ENCODE assay signal across 24 cellular contexts in genomic region chr3:38578081-38578475, GRCh38.
A peak's percentile ranks its signal among the peaks of the same experiment; 100 is the strongest.
DNase-seq lines count a peak whose midpoint lies in the region; ATAC-seq, FAIRE-seq and TF ChIP-seq lines count a peak whose summit lies in the region.
"Had no signal": no experiment of that assay in that cellular context is flagged by ENCODE, and none has a peak within 500 bp of the region (broad histone marks: within the 10 kb centered on the region; RNA-seq: fewer than 3 reads in every experiment).

No MANE protein-coding gene starts in this region.

- no peaks in the 10 kb centered on the region for H3K79me2 ChIP-seq in mammary epithelial cell (ENCODE audit: insufficient read depth, low read length)

- no TSS peak for BruUV-seq in mammary epithelial cell (replicated peaks; lab: Mats Ljungman, UMichigan)

- no peaks in the 10 kb centered on the region for H3K4me1 Mint-ChIP-seq in activated CD8-positive, alpha-beta T cell treated with anti-CD3 and anti-CD28 coated beads, Interleukin-2, amount 10 ng/mL, durations not matched to agents 7 days and 5 days (ENCODE audit: low read depth)
- H3K4me1 Mint-ChIP-seq in activated CD8-positive, alpha-beta T cell treated with anti-CD3 and anti-CD28 coated beads for 36 hours (ENCODE audit: low read depth): no peaks in the 10 kb centered on the region
- H3K4me1 Mint-ChIP-seq in endodermal cell: peaks cover 19% of the 10 kb centered on the region
- no peaks in the 10 kb centered on the region for H3K4me1 Mint-ChIP-seq in progenitor cell of endocrine pancreas (ENCODE audit: low read depth)

- H3K4me3 Mint-ChIP-seq in activated CD8-positive, alpha-beta T cell treated with anti-CD3 and anti-CD28 coated beads, Interleukin-2, amount 10 ng/mL, durations not matched to agents 7 days and 5 days: no peak overlapping the region
- H3K4me3 Mint-ChIP-seq in activated CD8-positive, alpha-beta T cell treated with anti-CD3 and anti-CD28 coated beads for 36 hours: no peak overlapping the region
- H3K4me3 Mint-ChIP-seq in endodermal cell (no peak overlapping the region), progenitor cell of endocrine pancreas (ENCODE audit: low read depth) (no peak overlapping the region)

- no peak overlapping the region for H3K4me3 ChIP-seq in endodermal cell (ENCODE audit: low read length)
- no peak overlapping the region for H3K4me3 ChIP-seq in mammary epithelial cell (replicated peaks in 1 of 3; ENCODE audit: insufficient read depth in 1 of 3, low read depth in 2 of 3, low read length in 3 of 3)
- H3K4me3 ChIP-seq: K562, MG63 had no signal

- no peak for TF ChIP-seq CTCF in activated CD8-positive, alpha-beta T cell treated with anti-CD3 and anti-CD28 coated beads for 36 hours (IDR thresholded peaks at IDR 0.05)
- no peak for TF ChIP-seq CTCF in endodermal cell (conservative IDR thresholded peaks at IDR 0.05)
- TF ChIP-seq CTCF in progenitor cell of endocrine pancreas (IDR thresholded peaks at IDR 0.05; ENCODE audit: unreplicated experiment): no peak
- TF ChIP-seq CTCF in mammary epithelial cell (conservative IDR thresholded peaks at IDR 0.05 in 1 of 2, IDR thresholded peaks at IDR 0.05 in 1 of 2; ENCODE audit: extremely low read depth in 1 of 2, insufficient read depth in 1 of 2, low read depth in 1 of 2, low read length in 2 of 2): no peak

- dilution Hi-C loops in mammary epithelial cell (cut with HindIII; ENCODE audit: low sequenced_read_pairs): no loop called here

- H3K36me3 ChIP-seq in endodermal cell (ENCODE audit: control insufficient read depth, insufficient read depth, low read length) (no peaks in the 10 kb centered on the region), mammary epithelial cell (ENCODE audit: insufficient read depth, low read length) (no peaks in the 10 kb centered on the region)
- H3K36me3 ChIP-seq: MG63 had no signal

- no peak overlapping the region for H2AFZ ChIP-seq in mammary epithelial cell (ENCODE audit: low read depth, low read length)

- H3K9ac ChIP-seq in endodermal cell (ENCODE audit: extremely low read depth, low read length, poor library complexity, severe bottlenecking) (no peak overlapping the region), mammary epithelial cell (ENCODE audit: insufficient read depth, low read length) (no peak overlapping the region)

- no peaks in the 10 kb centered on the region for H4K20me1 ChIP-seq in mammary epithelial cell (ENCODE audit: insufficient read depth, low read length)

- in situ Hi-C loops in mammary epithelial cell (cut with MboI; ENCODE audit: low sequenced_read_pairs in 2 of 2): no loop called here

- peak; percentile 7 for DNase-seq in activated CD8-positive, alpha-beta T cell treated with anti-CD3 and anti-CD28 coated beads, Interleukin-2, amount 10 ng/mL, durations not matched to agents 7 days and 5 days
- DNase-seq in activated CD8-positive, alpha-beta T cell treated with anti-CD3 and anti-CD28 coated beads for 36 hours: no peak
- DNase-seq in D341Med (ENCODE audit: low spot score) (peak; percentile 5), endodermal cell (peak; percentile 35), progenitor cell of endocrine pancreas (ENCODE audit: low spot score, unreplicated experiment) (peak; percentile 3), HTR-8/SVneo (ENCODE audit: insufficient read length, low spot score) (no peak), mammary epithelial cell (no peak)
- DNase-seq: DMS53, GDM1, MG63, NCI-H1417, NCI-H1694 treated with DMSO at 0.1 percent for 48 hours, NCI-H2081 treated with DMSO at 0.1 percent for 48 hours, NCI-H2171 treated with DMSO at 0.1 percent for 48 hours, NCI-H524 treated with DMSO at 0.1 percent for 48 hours, OCI-M1, Right ventricle myocardium superior had no signal

- peaks cover 10% of the 10 kb centered on the region for H3K4me1 ChIP-seq in endodermal cell (ENCODE audit: control insufficient read depth, insufficient read depth, low read length)
- no peaks in the 10 kb centered on the region for H3K4me1 ChIP-seq in mammary epithelial cell (ENCODE audit: insufficient read depth, low read length)

- H3K27me3 Mint-ChIP-seq in activated CD8-positive, alpha-beta T cell treated with anti-CD3 and anti-CD28 coated beads, Interleukin-2, amount 10 ng/mL, durations not matched to agents 7 days and 5 days (ENCODE audit: low read depth): no peaks in the 10 kb centered on the region
- H3K27me3 Mint-ChIP-seq in activated CD8-positive, alpha-beta T cell treated with anti-CD3 and anti-CD28 coated beads for 36 hours: no peaks in the 10 kb centered on the region
- H3K27me3 Mint-ChIP-seq in endodermal cell (ENCODE audit: insufficient read depth) (peaks cover 13% of the 10 kb centered on the region), progenitor cell of endocrine pancreas (peaks cover 5% of the 10 kb centered on the region)

- WGBS in endodermal cell (ENCODE audit: insufficient coverage in 1 of 2, insufficient read length in 1 of 2), 2 experiments: 93 to 100% methylated on average over 3 to 4 of the region's 4 CpGs
- 87% methylated on average over 4 of the region's 4 CpGs for WGBS in mammary epithelial cell (ENCODE audit: low coverage, missing lambda C conversion rate)

- no peak for ATAC-seq in activated CD8-positive, alpha-beta T cell treated with anti-CD3 and anti-CD28 coated beads, Interleukin-2, amount 10 ng/mL, durations not matched to agents 7 days and 5 days
- no peak for ATAC-seq in activated CD8-positive, alpha-beta T cell treated with anti-CD3 and anti-CD28 coated beads for 36 hours
- no peak for ATAC-seq in HG02588 (IDR thresholded peaks at IDR 0.05; ENCODE audit: unreplicated experiment)
- ATAC-seq: HepG2, K562 had no signal

- POLR2A ChIA-PET in activated CD8-positive, alpha-beta T cell treated with anti-CD3 and anti-CD28 coated beads, Interleukin-2, amount 10 ng/mL, durations not matched to agents 7 days and 5 days (lab: Charles Lee): no interaction called here
- POLR2A ChIA-PET in activated CD8-positive, alpha-beta T cell treated with anti-CD3 and anti-CD28 coated beads for 36 hours (lab: Charles Lee): no interaction called here

- CTCF ChIA-PET in activated CD8-positive, alpha-beta T cell treated with anti-CD3 and anti-CD28 coated beads, Interleukin-2, amount 10 ng/mL, durations not matched to agents 7 days and 5 days (lab: Charles Lee): no interaction called here
- CTCF ChIA-PET in activated CD8-positive, alpha-beta T cell treated with anti-CD3 and anti-CD28 coated beads for 36 hours (lab: Charles Lee): no interaction called here
- CTCF ChIA-PET in mammary epithelial cell (lab: Charles Lee; ENCODE audit: low non-redundant PET): no interaction called here

- no peak overlapping the region for H3K27ac Mint-ChIP-seq in activated CD8-positive, alpha-beta T cell treated with anti-CD3 and anti-CD28 coated beads, Interleukin-2, amount 10 ng/mL, durations not matched to agents 7 days and 5 days
- H3K27ac Mint-ChIP-seq in activated CD8-positive, alpha-beta T cell treated with anti-CD3 and anti-CD28 coated beads for 36 hours: no peak overlapping the region
- H3K27ac Mint-ChIP-seq in endodermal cell: no peak overlapping the region
- no peak overlapping the region for H3K27ac Mint-ChIP-seq in progenitor cell of endocrine pancreas

- H3K9me3 Mint-ChIP-seq in activated CD8-positive, alpha-beta T cell treated with anti-CD3 and anti-CD28 coated beads, Interleukin-2, amount 10 ng/mL, durations not matched to agents 7 days and 5 days (ENCODE audit: insufficient read depth): no peaks in the 10 kb centered on the region
- H3K9me3 Mint-ChIP-seq in activated CD8-positive, alpha-beta T cell treated with anti-CD3 and anti-CD28 coated beads for 36 hours: no peaks in the 10 kb centered on the region
- H3K9me3 Mint-ChIP-seq in endodermal cell (peaks cover 6% of the 10 kb centered on the region), progenitor cell of endocrine pancreas (ENCODE audit: low read depth) (no peaks in the 10 kb centered on the region)

- H3K9me3 ChIP-seq in endodermal cell (ENCODE audit: control insufficient read depth, low read length) (peaks cover 5% of the 10 kb centered on the region), mammary epithelial cell (replicated peaks; ENCODE audit: insufficient read depth, low read length) (no peaks in the 10 kb centered on the region)
- H3K9me3 ChIP-seq: MG63 had no signal

- intact Hi-C loops in activated CD8-positive, alpha-beta T cell treated with anti-CD3 and anti-CD28 coated beads for 36 hours (cut with micrococcal nuclease): no loop called here
- intact Hi-C loops in mammary epithelial cell (cut with micrococcal nuclease): no loop called here

- H3K27me3 ChIP-seq in endodermal cell (ENCODE audit: control insufficient read depth, insufficient read depth, low read length, poor library complexity, severe bottlenecking) (no peaks in the 10 kb centered on the region), mammary epithelial cell (ENCODE audit: insufficient read depth, low read length) (peaks cover 3% of the 10 kb centered on the region)
- H3K27me3 ChIP-seq: MG63 had no signal

- H3K36me3 Mint-ChIP-seq in activated CD8-positive, alpha-beta T cell treated with anti-CD3 and anti-CD28 coated beads, Interleukin-2, amount 10 ng/mL, durations not matched to agents 7 days and 5 days (ENCODE audit: low read depth): no peaks in the 10 kb centered on the region
- no peaks in the 10 kb centered on the region for H3K36me3 Mint-ChIP-seq in activated CD8-positive, alpha-beta T cell treated with anti-CD3 and anti-CD28 coated beads for 36 hours (ENCODE audit: low read depth)
- H3K36me3 Mint-ChIP-seq in endodermal cell (ENCODE audit: low read depth) (no peaks in the 10 kb centered on the region), progenitor cell of endocrine pancreas (ENCODE audit: insufficient read depth) (no peaks in the 10 kb centered on the region)

- no peak overlapping the region for H3K4me2 ChIP-seq in mammary epithelial cell (ENCODE audit: insufficient read depth, low read depth, low read length)

- FAIRE-seq in HTR-8/SVneo (lab: Jason Lieb, UNC): no peak
- FAIRE-seq: A204.1, D721Med, GM19239, HepG2, K562 had no signal

- no peak overlapping the region for H3K27ac ChIP-seq in endodermal cell (ENCODE audit: low read depth, low read length)
- H3K27ac ChIP-seq in mammary epithelial cell (ENCODE audit: insufficient read depth, low read depth, low read length): no peak overlapping the region
- H3K27ac ChIP-seq: C4-2B had no signal

Comparison
In these comparisons a context has a peak if more than half of its experiments do, and no peak if none do; other contexts are left out.
1. DNase-seq: peak in activated CD8-positive, alpha-beta T cell treated with anti-CD3 and anti-CD28 coated beads, Interleukin-2, amount 10 ng/mL, durations not matched to agents 7 days and 5 days (single experiment), D341Med (single experiment), endodermal cell (single experiment) and progenitor cell of endocrine pancreas (single experiment); none in activated CD8-positive, alpha-beta T cell treated with anti-CD3 and anti-CD28 coated beads for 36 hours (single experiment), HTR-8/SVneo (single experiment) and mammary epithelial cell (single experiment).